In genomic region chr15:95499397-95499796, GRCh38 we compare ENCODE assay signal across 21 cellular contexts.
A peak's percentile ranks its signal among the peaks of the same experiment; 100 is the strongest.
DNase-seq lines count a peak whose midpoint lies in the region; FAIRE-seq and TF ChIP-seq lines count a peak whose summit lies in the region.
"Had no signal": no experiment of that assay in that cellular context is flagged by ENCODE, and none has a peak within 500 bp of the region (broad histone marks: within the 10 kb centered on the region; RNA-seq: fewer than 3 reads in every experiment).

No MANE protein-coding gene starts in this region.

- no peaks in the 10 kb centered on the region for H3K9me3 Mint-ChIP-seq in activated T-helper 1 cell treated with anti-CD3 and anti-CD28 coated beads, Interleukin-12 subunit alpha, Interleukin-12 subunit beta, Interleukin-2, Interleukin-4 antibody, amounts not matched to agents 30 ng/mL and 10 ng/mL and 1 ng/mL, durations not matched to agents 14 hours and 24 hours and 36 hours
- peaks cover 2% of the 10 kb centered on the region for H3K9me3 Mint-ChIP-seq in neural progenitor cell

- H4K20me1 ChIP-seq in neural progenitor cell (ENCODE audit: low read depth) = no peaks in the 10 kb centered on the region

- intact Hi-C loops in activated T-helper 1 cell treated with anti-CD3 and anti-CD28 coated beads, Interleukin-12 subunit alpha, Interleukin-12 subunit beta, Interleukin-2, Interleukin-4 antibody, amounts not matched to agents 30 ng/mL and 10 ng/mL and 1 ng/mL, durations not matched to agents 14 hours and 24 hours and 36 hours (cut with micrococcal nuclease) = no loop called here

- peaks cover 1% of the 10 kb centered on the region for H3K36me3 Mint-ChIP-seq in activated T-helper 1 cell treated with anti-CD3 and anti-CD28 coated beads, Interleukin-12 subunit alpha, Interleukin-12 subunit beta, Interleukin-2, Interleukin-4 antibody, amounts not matched to agents 30 ng/mL and 10 ng/mL and 1 ng/mL, durations not matched to agents 14 hours and 24 hours and 36 hours (ENCODE audit: low read depth)
- H3K36me3 Mint-ChIP-seq in neural progenitor cell = no peaks in the 10 kb centered on the region
- H3K36me3 Mint-ChIP-seq: CD14-positive monocyte had no signal

- H2AFZ ChIP-seq in ACC112 (ENCODE audit: low read length, unreplicated experiment) = peak overlapping the region; percentile 21
- peak overlapping the region; percentile 64 for H2AFZ ChIP-seq in neural progenitor cell (replicated peaks)

- H3K79me2 ChIP-seq in ACC112 (ENCODE audit: control insufficient read depth, insufficient read depth, low read length, unreplicated experiment) = no peaks in the 10 kb centered on the region
- H3K79me2 ChIP-seq in neural progenitor cell (ENCODE audit: low read depth) = no peaks in the 10 kb centered on the region

- H3K4me1 Mint-ChIP-seq in activated T-helper 1 cell treated with anti-CD3 and anti-CD28 coated beads, Interleukin-12 subunit alpha, Interleukin-12 subunit beta, Interleukin-2, Interleukin-4 antibody, amounts not matched to agents 30 ng/mL and 10 ng/mL and 1 ng/mL, durations not matched to agents 14 hours and 24 hours and 36 hours (ENCODE audit: low read depth) = peaks cover 30% of the 10 kb centered on the region
- H3K4me1 Mint-ChIP-seq in neural progenitor cell = peaks cover 17% of the 10 kb centered on the region
- H3K4me1 Mint-ChIP-seq: B cell, CD14-positive monocyte had no signal

- no peak overlapping the region for H3K4me3 Mint-ChIP-seq in activated T-helper 1 cell treated with anti-CD3 and anti-CD28 coated beads, Interleukin-12 subunit alpha, Interleukin-12 subunit beta, Interleukin-2, Interleukin-4 antibody, amounts not matched to agents 30 ng/mL and 10 ng/mL and 1 ng/mL, durations not matched to agents 14 hours and 24 hours and 36 hours
- H3K4me3 Mint-ChIP-seq in neural progenitor cell = no peak overlapping the region
- H3K4me3 Mint-ChIP-seq: B cell, CD14-positive monocyte had no signal

- H3K27ac Mint-ChIP-seq in activated T-helper 1 cell treated with anti-CD3 and anti-CD28 coated beads, Interleukin-12 subunit alpha, Interleukin-12 subunit beta, Interleukin-2, Interleukin-4 antibody, amounts not matched to agents 30 ng/mL and 10 ng/mL and 1 ng/mL, durations not matched to agents 14 hours and 24 hours and 36 hours = peak overlapping the region; percentile 2
- H3K27ac Mint-ChIP-seq in neural progenitor cell = no peak overlapping the region
- H3K27ac Mint-ChIP-seq: B cell, CD14-positive monocyte had no signal

- no peak for TF ChIP-seq CTCF in fibroblast of pulmonary artery (IDR thresholded peaks at IDR 0.05; ENCODE audit: low read length, missing control alignments)
- TF ChIP-seq CTCF in neural progenitor cell (IDR thresholded peaks at IDR 0.05) = no peak

- H3K4me1 ChIP-seq in ACC112 (ENCODE audit: control insufficient read depth, insufficient read depth, low read length, unreplicated experiment) = peaks cover 4% of the 10 kb centered on the region
- H3K4me1 ChIP-seq in neural progenitor cell = peaks cover 37% of the 10 kb centered on the region

- no peak overlapping the region for H3K4me3 ChIP-seq in ACC112 (ENCODE audit: low read depth, low read length)
- no peak overlapping the region for H3K4me3 ChIP-seq in fibroblast of pulmonary artery (replicated peaks; ENCODE audit: low read depth, low read length)
- H3K4me3 ChIP-seq in neural progenitor cell = no peak overlapping the region
- H3K4me3 ChIP-seq: SK-N-MC had no signal

- no peak overlapping the region for H3K9ac ChIP-seq in neural progenitor cell
- H3K9ac ChIP-seq: KMS-11 had no signal

- no peak for DNase-seq in activated T-helper 1 cell treated with anti-CD3 and anti-CD28 coated beads, Interleukin-12 subunit alpha, Interleukin-12 subunit beta, Interleukin-2, Interleukin-4 antibody, amounts not matched to agents 30 ng/mL and 10 ng/mL and 1 ng/mL, durations not matched to agents 14 hours and 24 hours and 36 hours (ENCODE audit: low spot score)
- DNase-seq in fibroblast of pulmonary artery (ENCODE audit: low read depth) (peak; percentile 29), neural progenitor cell (ENCODE audit: low spot score) (no peak), NCI-H2107 (lab: John Stamatoyannopoulos, UW) (no peak), NCI-H446 (lab: John Stamatoyannopoulos, UW) (no peak), urothelium cell line (ENCODE audit: low spot score) (no peak)
- DNase-seq: GDM1, IMR-90, NCI-H1092 treated with DMSO at 0.1 percent for 48 hours, NCI-H1436 treated with DMSO at 0.1 percent for 48 hours, NCI-H2029 treated with DMSO at 0.1 percent for 48 hours, NCI-H2171, NCI-H526, OCI-M1, SHP77 treated with DMSO at 0.1 percent for 48 hours had no signal

- no peak overlapping the region for H3K4me2 ChIP-seq in neural progenitor cell
- H3K4me2 ChIP-seq: KMS-11 had no signal

- H3K27me3 ChIP-seq in ACC112 (ENCODE audit: insufficient read depth, low read length) = no peaks in the 10 kb centered on the region
- no peaks in the 10 kb centered on the region for H3K27me3 ChIP-seq in neural progenitor cell

- FAIRE-seq in urothelium cell line (lab: Jason Lieb, UNC) = no peak
- FAIRE-seq: GM18507 had no signal

- no peaks in the 10 kb centered on the region for H3K36me3 ChIP-seq in ACC112 (ENCODE audit: insufficient read depth, low read length)
- H3K36me3 ChIP-seq in neural progenitor cell = no peaks in the 10 kb centered on the region

- peaks cover 1% of the 10 kb centered on the region for H3K27me3 Mint-ChIP-seq in activated T-helper 1 cell treated with anti-CD3 and anti-CD28 coated beads, Interleukin-12 subunit alpha, Interleukin-12 subunit beta, Interleukin-2, Interleukin-4 antibody, amounts not matched to agents 30 ng/mL and 10 ng/mL and 1 ng/mL, durations not matched to agents 14 hours and 24 hours and 36 hours (ENCODE audit: insufficient read depth)
- peaks cover 3% of the 10 kb centered on the region for H3K27me3 Mint-ChIP-seq in neural progenitor cell (ENCODE audit: insufficient read depth, low read depth)
- H3K27me3 Mint-ChIP-seq: B cell had no signal

- no peak overlapping the region for H3K27ac ChIP-seq in ACC112 (ENCODE audit: low read depth, low read length)
- H3K27ac ChIP-seq in neural progenitor cell = no peak overlapping the region
- H3K27ac ChIP-seq: KMS-11, SK-N-MC had no signal

- H3F3A ChIP-seq in neural progenitor cell (ENCODE audit: low read depth) = peaks cover 19% of the 10 kb centered on the region

- H3K9me3 ChIP-seq in neural progenitor cell (ENCODE audit: low read depth) = no peaks in the 10 kb centered on the region
